ENCODE assay signal across 1 cellular context in genomic region chr19:43329989-43330388, GRCh38.
TF ChIP-seq lines count a peak whose summit lies in the region.

No MANE protein-coding gene starts in this region.

TF ChIP-seq in HepG2, 621 proteins besides CTCF, POLR2A, EP300 and RAD21 (continued from another document):
- TF ChIP-seq CEBPZ (IDR thresholded peaks at IDR 0.05; ENCODE audit: low read length) (no peak), MNT (IDR thresholded peaks at IDR 0.05) (no peak), MYNN (CRISPR knock-in tag; IDR thresholded peaks at IDR 0.05; ENCODE audit: low read depth) (no peak), RCOR2 (CRISPR knock-in tag; IDR thresholded peaks at IDR 0.05) (no peak), CCDC6 (CRISPR knock-in tag; IDR thresholded peaks at IDR 0.05) (no peak)
